In genomic region chr19:15110418-15110815, GRCh38 we compare ENCODE assay signal across 26 cellular contexts. TPM values are rescaled to one million over a fixed set of nuclear protein-coding genes. Genes with fewer than 3 reads are reported as not detected.
"Had no signal": no experiment of that assay in that cellular context is flagged by ENCODE, and none has a peak within 500 bp of the region (broad histone marks: within the 10 kb centered on the region; RNA-seq: fewer than 3 reads in every experiment).

No MANE protein-coding gene starts in this region.

- H3K36me3 ChIP-seq: breast epithelium had no signal

- H3K4me3 ChIP-seq: breast epithelium had no signal

- H3K36me3 Mint-ChIP-seq: activated naive CD8-positive, alpha-beta T cell; T-cell had no signal

- DNase-seq: activated B cell treated with CpG ODN at 0.5 μM for 24 hours; activated CD4-positive, alpha-beta memory T cell treated with anti-CD3 and anti-CD28 coated beads for 36 hours; activated CD4-positive, alpha-beta T cell treated with anti-CD3 and anti-CD28 coated beads for 1 hour; activated CD4-positive, alpha-beta T cell treated with anti-CD3 and anti-CD28 coated beads, Interleukin-2, amount 10 ng/mL, durations not matched to agents 24 days and 14 days; activated CD8-positive, alpha-beta memory T cell treated with anti-CD3 and anti-CD28 coated beads for 24 hours; activated gamma-delta T cell; activated naive CD4-positive, alpha-beta T cell treated with anti-CD3 and anti-CD28 coated beads for 36 hours; activated T-cell treated with anti-CD3 and anti-CD28 coated beads, Interleukin-2, amount 50 U/mL, for 4 hours; caudate nucleus; IMR-90; Kasumi-1; KBM-7; NCI-H1417 treated with DMSO at 0.1 percent for 48 hours; NCI-H187 treated with DMSO at 0.1 percent for 48 hours; NCI-H2081 treated with DMSO at 0.1 percent for 48 hours; NCI-H345; NCI-H510A; NCI-H526 treated with DMSO at 0.1 percent for 48 hours; PC-3; SHP77 treated with DMSO at 0.1 percent for 48 hours; T-cell; T-helper 2 cell; T1000 had no signal

- H3K9me3 Mint-ChIP-seq: activated B cell treated with CpG ODN at 0.5 μM for 24 hours; activated CD4-positive, alpha-beta memory T cell treated with anti-CD3 and anti-CD28 coated beads for 36 hours; activated naive CD4-positive, alpha-beta T cell treated with anti-CD3 and anti-CD28 coated beads for 36 hours; activated T-cell treated with anti-CD3 and anti-CD28 coated beads, Interleukin-2, amount 50 U/mL, for 4 hours; T-cell had no signal

- H3K4me3 Mint-ChIP-seq: activated B cell treated with CpG ODN at 0.5 μM for 24 hours; activated CD4-positive, alpha-beta memory T cell treated with anti-CD3 and anti-CD28 coated beads for 36 hours; activated CD4-positive, alpha-beta T cell treated with anti-CD3 and anti-CD28 coated beads, Interleukin-2, amount 10 ng/mL, durations not matched to agents 24 days and 14 days; activated naive CD4-positive, alpha-beta T cell treated with anti-CD3 and anti-CD28 coated beads for 36 hours; activated naive CD8-positive, alpha-beta T cell; activated T-cell treated with anti-CD3 and anti-CD28 coated beads, Interleukin-2, amount 50 U/mL, for 4 hours; T-cell had no signal

- ATAC-seq: activated T-cell treated with anti-CD3 and anti-CD28 coated beads, Interleukin-2, amount 50 U/mL, for 4 hours; PC-3; T-cell had no signal

- H3K4me1 ChIP-seq: breast epithelium had no signal

- H3K27me3 Mint-ChIP-seq: activated naive CD8-positive, alpha-beta T cell had no signal

- H3K9me3 ChIP-seq: breast epithelium had no signal

- H3K27me3 ChIP-seq: breast epithelium had no signal

- H3K27ac Mint-ChIP-seq: activated B cell treated with CpG ODN at 0.5 μM for 24 hours; activated CD4-positive, alpha-beta memory T cell treated with anti-CD3 and anti-CD28 coated beads for 36 hours; activated CD4-positive, alpha-beta T cell treated with anti-CD3 and anti-CD28 coated beads, Interleukin-2, amount 10 ng/mL, durations not matched to agents 24 days and 14 days; activated naive CD4-positive, alpha-beta T cell treated with anti-CD3 and anti-CD28 coated beads for 36 hours; activated naive CD8-positive, alpha-beta T cell; T-cell had no signal

RNA-seq across cellular contexts. Expression of gene SYDE1, which starts 3.2 kb away (rescaled TPM):
- total RNA-seq: activated B cell treated with CpG ODN at 0.5 μM for 24 hours had no signal

RNA-seq across cellular contexts. Expression of gene OR1I1, which starts 28.4 kb away (rescaled TPM):
- total RNA-seq: activated B cell treated with CpG ODN at 0.5 μM for 24 hours; activated CD4-positive, alpha-beta memory T cell treated with anti-CD3 and anti-CD28 coated beads for 36 hours; activated CD4-positive, alpha-beta T cell treated with anti-CD3 and anti-CD28 coated beads, Interleukin-2, amount 10 ng/mL, durations not matched to agents 24 days and 14 days; activated naive CD4-positive, alpha-beta T cell treated with anti-CD3 and anti-CD28 coated beads for 36 hours; activated T-cell treated with anti-CD3 and anti-CD28 coated beads, Interleukin-2, amount 50 U/mL, for 4 hours; breast epithelium; IMR-90; PC-3; SK-MEL-5; T-cell had no signal
- polyA plus RNA-seq: IMR-90 had no signal
